8 cellular contexts compared by ENCODE assay signal in genomic region chr2:68365087-68365486, GRCh38. TPM values are rescaled to one million over a fixed set of nuclear protein-coding genes. Genes with fewer than 3 reads are reported as not detected.
DNase-seq lines count a peak whose midpoint lies in the region; ATAC-seq and TF ChIP-seq lines count a peak whose summit lies in the region.

PLEK (plus strand) TSS chr2:68365282; CDS start chr2:68365352, 70 bp downstream.

- peak; percentile 46 to 55 for TF ChIP-seq POLR2A in adrenal gland (IDR thresholded peaks at IDR 0.05)

- TF ChIP-seq CTCF in adrenal gland (IDR thresholded peaks at IDR 0.05): no peak

- H3K36me3 ChIP-seq in adrenal gland (replicated peaks in 1 of 2) (no peaks in the 10 kb centered on the region), GM23248 (ENCODE audit: low read depth) (no peaks in the 10 kb centered on the region), MG63 (no peaks in the 10 kb centered on the region)
- no peaks in the 10 kb centered on the region for H3K36me3 ChIP-seq in naive thymus-derived CD4-positive, alpha-beta T cell (ENCODE audit: control insufficient read depth in 2 of 3, insufficient read depth in 3 of 3, low read length in 3 of 3)

- H3K27ac ChIP-seq in adrenal gland (peak within 1 kb of the TSS in 3 of 5 donors; percentile 17 to 80 (median 30)), GM23248 (no peak within 1 kb of the TSS)
- H3K27ac ChIP-seq in naive thymus-derived CD4-positive, alpha-beta T cell (ENCODE audit: low read depth, low read length): no peak within 1 kb of the TSS

- H3K4me3 ChIP-seq in adrenal gland: peak within 1 kb of the TSS in 1 of 4 donors; percentile 44
- H3K4me3 ChIP-seq in naive thymus-derived CD4-positive, alpha-beta T cell (ENCODE audit: low read length): peak within 1 kb of the TSS; percentile 46
- H3K4me3 ChIP-seq in GM23248: no peak within 1 kb of the TSS
- no peak within 1 kb of the TSS for H3K4me3 ChIP-seq in MG63

- no peaks in the 10 kb centered on the region for H3K79me2 ChIP-seq in GM23248 (ENCODE audit: insufficient read depth)

- DNase-seq in CD1c-positive myeloid dendritic cell (ENCODE audit: extremely low spot score): peak; percentile 94
- peak; percentile 24 to 75 (median 55) for DNase-seq in adrenal gland
- peak in 1 of 9 donors; percentile 26 for DNase-seq in naive thymus-derived CD4-positive, alpha-beta T cell
- DNase-seq in GM23248: no peak
- DNase-seq in NCI-H526 (lab: John Stamatoyannopoulos, UW): no peak
- no peak for DNase-seq in MG63

- H3K9me2 ChIP-seq in GM23248 (ENCODE audit: insufficient read depth): no peaks in the 10 kb centered on the region

- H3K27me3 ChIP-seq in adrenal gland (no peaks in the 10 kb centered on the region), GM23248 (replicated peaks; ENCODE audit: insufficient read depth) (no peaks in the 10 kb centered on the region), MG63 (no peaks in the 10 kb centered on the region)
- H3K27me3 ChIP-seq in naive thymus-derived CD4-positive, alpha-beta T cell (ENCODE audit: control insufficient read depth in 2 of 2, insufficient read depth in 2 of 2, low read length in 2 of 2): no peaks in the 10 kb centered on the region

- intact Hi-C loops in adrenal gland (cut with DNase I): loop anchor here (5.0 to 10.0 kb wide), 2 partner anchors 70 to 72 kb away; no protein-coding TSS in a partner anchor
- intact Hi-C loops in naive thymus-derived CD4-positive, alpha-beta T cell (cut with micrococcal nuclease): loop anchor here (1.0 to 10.0 kb wide), 2 partner anchors 29 to 560 kb away; no protein-coding TSS in a partner anchor

- H3K9me3 ChIP-seq in adrenal gland (replicated peaks in 1 of 3) (no peaks in the 10 kb centered on the region), GM23248 (ENCODE audit: low read depth) (no peaks in the 10 kb centered on the region), MG63 (no peaks in the 10 kb centered on the region)
- no peaks in the 10 kb centered on the region for H3K9me3 ChIP-seq in naive thymus-derived CD4-positive, alpha-beta T cell (ENCODE audit: control insufficient read depth in 2 of 3, low read length in 3 of 3)

- peaks cover 0 to 42% (median 0%) of the 10 kb centered on the region in 5 donors for H3K27me3 Mint-ChIP-seq in naive thymus-derived CD4-positive, alpha-beta T cell

- H3K4me1 ChIP-seq in adrenal gland (replicated peaks in 1 of 2): peaks cover 0 to 4% of the 10 kb centered on the region in 2 donors
- H3K4me1 ChIP-seq in naive thymus-derived CD4-positive, alpha-beta T cell (ENCODE audit: control insufficient read depth in 2 of 2, insufficient read depth in 2 of 2, low read length in 2 of 2): peaks cover 0 to 38% of the 10 kb centered on the region in 2 donors
- peaks cover 14% of the 10 kb centered on the region for H3K4me1 ChIP-seq in GM23248 (ENCODE audit: insufficient read depth)

- CTCF ChIA-PET in naive thymus-derived CD4-positive, alpha-beta T cell (lab: Charles Lee): no interaction called here

- WGBS in adrenal gland, 4 donors: 71 to 82% (median 75%) methylated on average over 6 to 7 of the region's 7 CpGs
- WGBS in GM23248 (ENCODE audit: low coverage in 1 of 2, low lambda C conversion rate in 2 of 2, missing lambda C conversion rate in 2 of 2), 2 experiments: 92 to 96% methylated on average over 6 to 7 of the region's 7 CpGs

- H4K20me1 ChIP-seq in GM23248 (ENCODE audit: insufficient read depth): no peaks in the 10 kb centered on the region

- peak within 1 kb of the TSS in 2 of 10 donors; percentile 40 to 86 for H3K4me3 Mint-ChIP-seq in naive thymus-derived CD4-positive, alpha-beta T cell

- no peak within 1 kb of the TSS for H3K4me2 ChIP-seq in GM23248 (ENCODE audit: unreplicated experiment)

- H3K9me3 Mint-ChIP-seq in naive thymus-derived CD4-positive, alpha-beta T cell: peaks cover 0 to 9% (median 0%) of the 10 kb centered on the region in 11 donors

- H3K27ac Mint-ChIP-seq in naive thymus-derived CD4-positive, alpha-beta T cell: peak within 1 kb of the TSS in 1 of 9 donors; percentile 36

- H3F3A ChIP-seq in GM23248 (ENCODE audit: insufficient read depth): peaks cover 26% of the 10 kb centered on the region

- no peak within 1 kb of the TSS for H3K9ac ChIP-seq in GM23248

- H3K36me3 Mint-ChIP-seq in naive thymus-derived CD4-positive, alpha-beta T cell: peaks cover 0 to 9% (median 0%) of the 10 kb centered on the region in 5 donors

- POLR2A ChIA-PET in naive thymus-derived CD4-positive, alpha-beta T cell (lab: Charles Lee): no interaction called here

- H2AFZ ChIP-seq in GM23248: no peak within 1 kb of the TSS

- in situ Hi-C loops in GM23248 (cut with MboI): no loop called here

- H3K4me1 Mint-ChIP-seq in naive thymus-derived CD4-positive, alpha-beta T cell: peaks cover 6 to 19% (median 10%) of the 10 kb centered on the region in 7 donors

- ATAC-seq in GM19438 (IDR thresholded peaks at IDR 0.05; ENCODE audit: low read depth, unreplicated experiment): peak; percentile 60
- ATAC-seq in HG03457 (IDR thresholded peaks at IDR 0.05; ENCODE audit: unreplicated experiment): peak; percentile 55
- ATAC-seq in naive thymus-derived CD4-positive, alpha-beta T cell: peak; percentile 77

RNA-seq across cellular contexts. Expression of gene PLEK, which starts in this region (rescaled TPM):
- total RNA-seq in adrenal gland: 10 to 100 TPM in 6 of 8 donors, 1 to 10 TPM in 2; 5.1 to 29.4 (median 15.6) TPM
- polyA plus RNA-seq in adrenal gland (10 to 100 TPM in 1 of 3 donors, 1 to 10 TPM in 2; 5.2 to 12.2 (median 7.4) TPM), GM23248 (2016; fragmentation: Nextera tagmentation; extraction: Ambion mirVana) (0.15 and 0.39 TPM in 2 replicates)
- 100 to 1,000 TPM in 1 of 5 experiments, 10 to 100 TPM in 1, 1 to 10 TPM in 3; 1.2 to 210 (median 3.9) TPM for total RNA-seq in naive thymus-derived CD4-positive, alpha-beta T cell
- under 1 TPM; 0.37 to 0.79 TPM for polyA plus RNA-seq in naive thymus-derived CD4-positive, alpha-beta T cell
- not detected in 2 replicates for total RNA-seq in GM23248 (2014; rRNA removed; shearing (Covaris generic))
- not detected in 2 replicates for total RNA-seq in MG63 (2014; rRNA removed; shearing (Covaris generic); ENCODE audit: low replicate concordance)

Comparison
In these comparisons a context has a peak if more than half of its experiments do, and no peak if none do; other contexts are left out.
1. DNase-seq: peak in CD1c-positive myeloid dendritic cell (single experiment) and adrenal gland (7 of 7); none in GM23248 (single experiment), NCI-H526 (0 of 2) and MG63 (single experiment).
2. H3K27ac ChIP-seq: peak in adrenal gland (3 of 5); none in naive thymus-derived CD4-positive, alpha-beta T cell (single experiment) and GM23248 (single experiment).
3. Peak in every context shown above with its lines, with median percentiles within 50 percentile points of each other: ATAC-seq.